23 cellular contexts compared by ENCODE assay signal in genomic region chr1:211637066-211637465, GRCh38. TPM values are rescaled to one million over a fixed set of nuclear protein-coding genes. Genes with fewer than 3 reads are reported as not detected.
A peak's percentile ranks its signal among the peaks of the same experiment; 100 is the strongest.
DNase-seq lines count a peak whose midpoint lies in the region; ATAC-seq, FAIRE-seq and TF ChIP-seq lines count a peak whose summit lies in the region.
"Had no signal": no experiment of that assay in that cellular context is flagged by ENCODE, and none has a peak within 500 bp of the region (broad histone marks: within the 10 kb centered on the region; RNA-seq: fewer than 3 reads in every experiment).

No MANE protein-coding gene starts in this region.

- TF ChIP-seq POLR2A in right lobe of liver (IDR thresholded peaks at IDR 0.05) (no peak), HepG2 (IDR thresholded peaks at IDR 0.05; ENCODE audit: insufficient read depth in 1 of 2, low read depth in 2 of 2, low read length in 2 of 2) (no peak), HCT116 (IDR thresholded peaks at IDR 0.05; ENCODE audit: borderline replicate concordance, extremely low read depth, insufficient read depth, insufficient read length) (no peak)

- no peaks in the 10 kb centered on the region for H3K27me3 ChIP-seq in right lobe of liver
- no peaks in the 10 kb centered on the region; a peak in 1 of 5 replicates for H3K27me3 ChIP-seq in HepG2 (ENCODE audit: control insufficient read depth in 1 of 2, insufficient read depth in 2 of 2, low read length in 2 of 2)
- no peaks in the 10 kb centered on the region for H3K27me3 ChIP-seq in HCT116 (ENCODE audit: insufficient read depth, low read length)
- no peaks in the 10 kb centered on the region for H3K27me3 ChIP-seq in upper lobe of right lung
- H3K27me3 ChIP-seq: MG63, SJSA1 had no signal

- H3K4me3 ChIP-seq in right lobe of liver (no peak overlapping the region), HepG2 (replicated peaks in 1 of 3; ENCODE audit: insufficient read depth in 1 of 3, low read depth in 2 of 3, low read length in 3 of 3) (no peak overlapping the region), HCT116 (replicated peaks in 1 of 2; ENCODE audit: low read depth in 1 of 2, low read length in 2 of 2) (0 out of 4 replicates have a peak overlapping the region, but pooled peaks of 1 of the 2 experiments have one; percentile 12), coronary artery (no peak overlapping the region), upper lobe of right lung (no peak overlapping the region)
- H3K4me3 ChIP-seq: BLaER1 treated with 17β-estradiol and CSF1 and Interleukin-3, amounts not matched to agents 10 nM and 100 nM; MG63; SJSA1 had no signal

- no peak overlapping the region for H2AFZ ChIP-seq in HepG2 (ENCODE audit: low read length)
- H2AFZ ChIP-seq in HCT116 (ENCODE audit: low read depth, low read length, poor library complexity, severe bottlenecking) = no peak overlapping the region

- H3K4me1 ChIP-seq in right lobe of liver = peaks cover 0 to 52% (median 6%) of the 10 kb centered on the region in 4 donors
- H3K4me1 ChIP-seq in HepG2 (ENCODE audit: insufficient read depth, low read length) = peaks cover 91% of the 10 kb centered on the region
- peaks cover 9 to 28% of the 10 kb centered on the region in 2 experiments; a peak in 3 of 4 replicates for H3K4me1 ChIP-seq in HCT116 (ENCODE audit: control insufficient read depth in 1 of 2, insufficient read depth in 2 of 2, low read length in 2 of 2)
- H3K4me1 ChIP-seq in upper lobe of right lung = peaks cover 7% of the 10 kb centered on the region

- ATAC-seq in right lobe of liver (no peak), HepG2 (no peak), HCT116 (peak; percentile 18; the same call in 1 of the 2 replicates), upper lobe of right lung (no peak), omental fat pad (ENCODE audit: low FRiP score) (no peak)
- ATAC-seq: CD8-positive, alpha-beta T cell had no signal

- RAD21 ChIA-PET in HCT116 (lab: Charles Lee; ENCODE audit: low non-redundant PET in 1 of 2, low total read pairs in 2 of 2, uncharacterized antibody in 2 of 2, unreplicated experiment in 2 of 2) = interaction anchor here in 1 of 2 experiments (0.7 kb wide), 1 partner anchor 857 kb away, joined by 5 read pairs; no protein-coding TSS in a partner anchor

- TF ChIP-seq RAD21 in HepG2 (CRISPR knock-in tag; IDR thresholded peaks at IDR 0.05) = no peak
- no peak for TF ChIP-seq RAD21 in HCT116 (IDR thresholded peaks at IDR 0.05; ENCODE audit: low read depth)

- POLR2A ChIA-PET in HepG2 (lab: Yijun Ruan, JAX) = no interaction called here
- POLR2A ChIA-PET in HCT116 (lab: Charles Lee) = no interaction called here

- H3K79me2 ChIP-seq in HepG2 (ENCODE audit: insufficient read depth, low read length) = no peaks in the 10 kb centered on the region
- H3K79me2 ChIP-seq in HCT116 (ENCODE audit: insufficient read depth, low read length) = no peaks in the 10 kb centered on the region

- BruUV-seq in HepG2 (replicated peaks; lab: Mats Ljungman, UMichigan) (no TSS peak), HCT116 (replicated peaks; lab: Mats Ljungman, UMichigan) (no TSS peak)

- H4K20me1 ChIP-seq in HepG2 (ENCODE audit: insufficient read depth, low read length) (no peaks in the 10 kb centered on the region), HCT116 (ENCODE audit: insufficient read depth) (no peaks in the 10 kb centered on the region)

- TF ChIP-seq CTCF in right lobe of liver (IDR thresholded peaks at IDR 0.05) = no peak
- no peak for TF ChIP-seq CTCF in HepG2 (CRISPR knock-in tag; IDR thresholded peaks at IDR 0.05)
- TF ChIP-seq CTCF in HCT116 (IDR thresholded peaks at IDR 0.05 in 2 of 3, conservative IDR thresholded peaks at IDR 0.05 in 1 of 3; ENCODE audit: borderline replicate concordance in 1 of 3, insufficient read depth in 1 of 3, low read depth in 2 of 3, low read length in 2 of 3) = no peak
- no peak for TF ChIP-seq CTCF in coronary artery (IDR thresholded peaks at IDR 0.05)
- no peak for TF ChIP-seq CTCF in upper lobe of right lung (IDR thresholded peaks at IDR 0.05)
- TF ChIP-seq CTCF in omental fat pad (IDR thresholded peaks at IDR 0.05) = no peak

- H3K9ac ChIP-seq in HepG2 (ENCODE audit: insufficient read depth, low read depth, low read length) (no peak overlapping the region), HCT116 (ENCODE audit: low read length) (no peak overlapping the region)
- H3K9ac ChIP-seq: BLaER1 treated with 17β-estradiol and CSF1 and Interleukin-3, amounts not matched to agents 10 nM and 100 nM had no signal

- H3K4me2 ChIP-seq in HepG2 (ENCODE audit: low read depth, low read length) (no peak overlapping the region), HCT116 (ENCODE audit: low read length) (peak overlapping the region; percentile 57)
- H3K4me2 ChIP-seq: BLaER1 treated with 17β-estradiol and CSF1 and Interleukin-3, amounts not matched to agents 10 nM and 100 nM had no signal

- H3K9me2 ChIP-seq in HCT116 (ENCODE audit: insufficient read depth) = no peaks in the 10 kb centered on the region

- TF ChIP-seq EP300 in HepG2 (IDR thresholded peaks at IDR 0.05; ENCODE audit: low read depth in 2 of 2, low read length in 2 of 2) (no peak), HepG2 (CRISPR knock-in tag; IDR thresholded peaks at IDR 0.05; ENCODE audit: borderline replicate concordance) (no peak)

- DNase-seq in right lobe of liver (peak in 2 of 3 donors; percentile 23 to 44), HepG2 (ENCODE audit: low spot score) (no peak), HCT116 (ENCODE audit: low read depth, low spot score) (no peak), coronary artery (ENCODE audit: low spot score) (peak; percentile 8), upper lobe of right lung (peak; percentile 33), omental fat pad (ENCODE audit: low spot score) (no peak), NCI-H526 treated with DMSO at 0.1 percent for 48 hours (lab: John Stamatoyannopoulos, UW) (no peak)
- DNase-seq in activated naive CD4-positive, alpha-beta T cell treated with Interleukin-2 at 50 U/mL for 16 hours = no peak
- DNase-seq: Calu3; CD8-positive, alpha-beta T cell; GF-D8; H7; Karpas-422; NCI-H1417; NCI-H1930; NCI-H2227 treated with DMSO at 0.1 percent for 48 hours; NCI-H510A; NCI-H774; T-helper 1 cell had no signal

- no peaks in the 10 kb centered on the region for H3K9me3 ChIP-seq in right lobe of liver
- no peaks in the 10 kb centered on the region for H3K9me3 ChIP-seq in HepG2 (ENCODE audit: low read length)
- H3K9me3 ChIP-seq in HCT116 (ENCODE audit: control insufficient read depth in 1 of 2, insufficient read depth in 1 of 2, low read depth in 1 of 2, low read length in 2 of 2) = no peaks in the 10 kb centered on the region
- H3K9me3 ChIP-seq in upper lobe of right lung = no peaks in the 10 kb centered on the region
- H3K9me3 ChIP-seq: BLaER1 treated with 17β-estradiol and CSF1 and Interleukin-3, amounts not matched to agents 10 nM and 100 nM; MG63; SJSA1 had no signal

- intact Hi-C loops in right lobe of liver (cut with DNase I) = no loop called here
- intact Hi-C loops in HepG2 (cut with micrococcal nuclease; ENCODE audit: unreplicated experiment) = no loop called here
- intact Hi-C loops in HCT116 (cut with micrococcal nuclease) = no loop called here
- intact Hi-C loops in upper lobe of right lung (cut with DNase I) = no loop called here

- H3K27ac ChIP-seq in right lobe of liver (peak overlapping the region in 1 of 3 donors; percentile 8), HepG2 (ENCODE audit: extremely low read length, insufficient read depth, low read length) (no peak overlapping the region), HCT116 (ENCODE audit: low read depth, low read length) (no peak overlapping the region), coronary artery (no peak overlapping the region), upper lobe of right lung (no peak overlapping the region)
- H3K27ac ChIP-seq: BLaER1 treated with 17β-estradiol and CSF1 and Interleukin-3, amounts not matched to agents 10 nM and 100 nM; SJSA1 had no signal

- H3K36me3 ChIP-seq in right lobe of liver = no peaks in the 10 kb centered on the region
- H3K36me3 ChIP-seq in HepG2 (replicated peaks in 1 of 2; ENCODE audit: control insufficient read depth in 1 of 2, insufficient read depth in 2 of 2, low read length in 2 of 2) = no peaks in the 10 kb centered on the region
- H3K36me3 ChIP-seq in HCT116 (ENCODE audit: control insufficient read depth in 1 of 2, insufficient read depth in 2 of 2, low read length in 2 of 2) = no peaks in the 10 kb centered on the region
- no peaks in the 10 kb centered on the region for H3K36me3 ChIP-seq in upper lobe of right lung
- H3K36me3 ChIP-seq: BLaER1 treated with 17β-estradiol and CSF1 and Interleukin-3, amounts not matched to agents 10 nM and 100 nM; MG63; SJSA1 had no signal

- CTCF ChIA-PET in HepG2 (lab: Yijun Ruan, JAX; ENCODE audit: low intra/inter-chr PET ratio, low total read pairs) = no interaction called here
- CTCF ChIA-PET in HCT116 (lab: Charles Lee) = interaction anchor here (0.7 kb wide), 1 partner anchor 11 kb away, joined by 3 read pairs; no protein-coding TSS in a partner anchor

- in situ Hi-C loops in HepG2 (cut with HindIII; ENCODE audit: extremely low pct_ligation_motif_present, low pct_unique_long_range_greater_than_20kb) = no loop called here

- 63% methylated on average over 3 of the region's 3 CpGs for WGBS in right lobe of liver (ENCODE audit: insufficient coverage, low coverage, low lambda C conversion rate, missing lambda C conversion rate)
- WGBS in HepG2 (ENCODE audit: low lambda C conversion rate) = 100% methylated on average over 2 of the region's 3 CpGs

- FAIRE-seq in HepG2 (lab: Jason Lieb, UNC) = no peak
- FAIRE-seq: GM19239 had no signal

RNA-seq across cellular contexts. Expression of gene NEK2, which starts 38.4 kb away (rescaled TPM):
- under 1 TPM in 5 of 6 experiments, not detected in 1; 0.22 to 0.80 (median 0.50) TPM for total RNA-seq in right lobe of liver
- total RNA-seq in HepG2 (2016; rRNA removed; fragmentation: Illumina TruSeq; extraction: Trizol) = 40.8 and 57.5 TPM in 2 replicates
- total RNA-seq in HepG2 (2016; cell fraction: cytosol; rRNA removed; fragmentation: Illumina TruSeq; extraction: Trizol; ENCODE audit: low read depth) = 7.0 TPM in 2 replicates
- total RNA-seq in HepG2 (2016; cell fraction: insoluble cytoplasmic fraction; rRNA removed; fragmentation: Illumina TruSeq; extraction: Trizol) = 43.3 and 55.7 TPM in 2 replicates
- 15.1 and 15.5 TPM in 2 replicates for total RNA-seq in HepG2 (2016; cell fraction: membrane; rRNA removed; fragmentation: Illumina TruSeq; extraction: Trizol)
- 16.9 and 19.9 TPM in 2 replicates for total RNA-seq in HepG2 (2016; cell fraction: nucleus; rRNA removed; fragmentation: Illumina TruSeq; extraction: Trizol)
- 6.0 and 10.9 TPM in 2 replicates for polyA plus RNA-seq in HepG2 (2011; rRNA removed)
- polyA plus RNA-seq in HepG2 (2011; cell fraction: cytosol; rRNA removed) = 6.1 and 6.5 TPM in 2 replicates
- polyA plus RNA-seq in HepG2 (2011; cell fraction: nucleus; rRNA removed) = 4.6 TPM in 2 replicates
- 9.8 and 17.4 TPM in 2 replicates for polyA plus RNA-seq in HepG2 (2012)
- 2.6 and 2.8 TPM in 2 replicates for polyA plus RNA-seq in HepG2 (2016; cell fraction: cytosol; fragmentation: Illumina TruSeq; extraction: Trizol; ENCODE audit: low read depth)
- 41.0 and 43.9 TPM in 2 replicates for polyA plus RNA-seq in HepG2 (2016; cell fraction: insoluble cytoplasmic fraction; fragmentation: Illumina TruSeq; extraction: Trizol; ENCODE audit: low read depth)
- polyA plus RNA-seq in HepG2 (2016; cell fraction: membrane; fragmentation: Illumina TruSeq; extraction: Trizol; ENCODE audit: low read depth) = 5.1 and 5.7 TPM in 2 replicates
- polyA plus RNA-seq in HepG2 (2016; cell fraction: nucleus; fragmentation: Illumina TruSeq; extraction: Trizol; ENCODE audit: insufficient read depth, low read depth) = 18.2 and 19.2 TPM in 2 replicates
- 9.2 and 31.3 TPM in 2 replicates for polyA minus RNA-seq in HepG2 (2011; rRNA and poly(A)+ RNA removed; ENCODE audit: low replicate concordance)
- polyA minus RNA-seq in HepG2 (2011; cell fraction: cytosol; rRNA and poly(A)+ RNA removed) = 9.6 and 16.1 TPM in 2 replicates
- polyA minus RNA-seq in HepG2 (2011; cell fraction: nucleus; rRNA and poly(A)+ RNA removed) = 10.6 and 16.0 TPM in 2 replicates
- 50.2 TPM for total RNA-seq in HCT116 (2021; ENCODE audit: unreplicated experiment)
- polyA plus RNA-seq in HCT116 (2012) = 53.9 and 71.8 TPM in 2 replicates
- total RNA-seq in upper lobe of right lung = 0.35 TPM
- under 1 TPM in 2 of 4 donors, not detected in 2; 0.47 to 0.60 TPM for total RNA-seq in omental fat pad

RNA-seq across cellular contexts. Expression of gene SLC30A1, which starts 58.1 kb away (rescaled TPM):
- total RNA-seq in right lobe of liver (10 to 100 TPM; 23.2 to 72.9 (median 48.2) TPM), HepG2 (2016; rRNA removed; fragmentation: Illumina TruSeq; extraction: Trizol) (24.4 and 26.8 TPM in 2 replicates), HCT116 (2021; ENCODE audit: unreplicated experiment) (9.7 TPM), upper lobe of right lung (15.6 TPM), omental fat pad (10 to 100 TPM; 21.0 to 66.7 (median 37.1) TPM)
- total RNA-seq in HepG2 (2016; cell fraction: cytosol; rRNA removed; fragmentation: Illumina TruSeq; extraction: Trizol; ENCODE audit: low read depth) = 3.1 and 3.8 TPM in 2 replicates
- total RNA-seq in HepG2 (2016; cell fraction: insoluble cytoplasmic fraction; rRNA removed; fragmentation: Illumina TruSeq; extraction: Trizol) = 25.5 and 28.3 TPM in 2 replicates
- 15.5 and 17.6 TPM in 2 replicates for total RNA-seq in HepG2 (2016; cell fraction: membrane; rRNA removed; fragmentation: Illumina TruSeq; extraction: Trizol)
- total RNA-seq in HepG2 (2016; cell fraction: nucleus; rRNA removed; fragmentation: Illumina TruSeq; extraction: Trizol) = 49.0 and 51.0 TPM in 2 replicates
- 5.8 and 5.9 TPM in 2 replicates for polyA plus RNA-seq in HepG2 (2011; rRNA removed)
- polyA plus RNA-seq in HepG2 (2011; cell fraction: cytosol; rRNA removed) = 3.5 and 4.9 TPM in 2 replicates
- polyA plus RNA-seq in HepG2 (2011; cell fraction: nucleus; rRNA removed) = 4.2 and 5.1 TPM in 2 replicates
- polyA plus RNA-seq in HepG2 (2012) = 18.3 and 19.9 TPM in 2 replicates
- 2.5 and 2.6 TPM in 2 replicates for polyA plus RNA-seq in HepG2 (2016; cell fraction: cytosol; fragmentation: Illumina TruSeq; extraction: Trizol; ENCODE audit: low read depth)
- polyA plus RNA-seq in HepG2 (2016; cell fraction: insoluble cytoplasmic fraction; fragmentation: Illumina TruSeq; extraction: Trizol; ENCODE audit: low read depth) = 19.7 and 25.1 TPM in 2 replicates
- polyA plus RNA-seq in HepG2 (2016; cell fraction: membrane; fragmentation: Illumina TruSeq; extraction: Trizol; ENCODE audit: low read depth) = 6.2 and 6.7 TPM in 2 replicates
- polyA plus RNA-seq in HepG2 (2016; cell fraction: nucleus; fragmentation: Illumina TruSeq; extraction: Trizol; ENCODE audit: insufficient read depth, low read depth) = 53.6 and 54.2 TPM in 2 replicates
- 9.6 and 24.6 TPM in 2 replicates for polyA minus RNA-seq in HepG2 (2011; rRNA and poly(A)+ RNA removed; ENCODE audit: low replicate concordance)
- polyA minus RNA-seq in HepG2 (2011; cell fraction: cytosol; rRNA and poly(A)+ RNA removed) = 10.8 and 15.0 TPM in 2 replicates
- 14.9 and 15.0 TPM in 2 replicates for polyA minus RNA-seq in HepG2 (2011; cell fraction: nucleus; rRNA and poly(A)+ RNA removed)
- 3.6 and 5.0 TPM in 2 replicates for polyA plus RNA-seq in HCT116 (2012)

Comparison
In these comparisons a context has a peak if more than half of its experiments do, and no peak if none do; other contexts are left out.
1. DNase-seq: peak in right lobe of liver (2 of 3), coronary artery (single experiment) and upper lobe of right lung (single experiment); none in HepG2 (single experiment), HCT116 (single experiment), activated naive CD4-positive, alpha-beta T cell treated with Interleukin-2 at 50 U/mL for 16 hours (single experiment), omental fat pad (single experiment) and NCI-H526 treated with DMSO at 0.1 percent for 48 hours (single experiment).